Comparison of ENCODE assay signal across 20 cellular contexts in genomic region chrX:95071621-95072020, GRCh38.
DNase-seq lines count a peak whose midpoint lies in the region; ATAC-seq and TF ChIP-seq lines count a peak whose summit lies in the region.
"Had no signal": no experiment of that assay in that cellular context is flagged by ENCODE, and none has a peak within 500 bp of the region (broad histone marks: within the 10 kb centered on the region; RNA-seq: fewer than 3 reads in every experiment).

No MANE protein-coding gene starts in this region.

- peak; percentile 72 for DNase-seq in EH (ENCODE audit: low read depth)
- DNase-seq in HFFc6, result peak; percentile 55
- peak; percentile 8 for DNase-seq in SK-MEL-5 (ENCODE audit: low read depth, low spot score)
- DNase-seq in fibroblast of the aortic adventitia (ENCODE audit: low read depth), result peak; percentile 11
- DNase-seq in Calu3, result no peak
- no peak for DNase-seq in activated T-helper 2 cell treated with anti-CD3 and anti-CD28 coated beads, Interferon-gamma antibody, Interleukin-2, Interleukin-4, amounts not matched to agents 10 μg/mL and 5 μg/mL and 100 μg/mL, durations not matched to agents 14 hours and 24 hours and 36 hours (ENCODE audit: low spot score)
- DNase-seq: C1 segment of cervical spinal cord, DND-41, Karpas-422, NCI-H1930, NCI-H510A treated with DMSO at 0.1 percent for 48 hours, NCI-H82, PC-9, SW 1271 had no signal

- H3K27me3 Mint-ChIP-seq in HFFc6 (ENCODE audit: insufficient read depth) (no peaks in the 10 kb centered on the region), Calu3 (ENCODE audit: unreplicated experiment) (no peaks in the 10 kb centered on the region)
- H3K27me3 Mint-ChIP-seq in activated T-helper 2 cell treated with anti-CD3 and anti-CD28 coated beads, Interferon-gamma antibody, Interleukin-2, Interleukin-4, amounts not matched to agents 10 μg/mL and 5 μg/mL and 100 μg/mL, durations not matched to agents 14 hours and 24 hours and 36 hours (ENCODE audit: low read depth), result no peaks in the 10 kb centered on the region

- no TSS peak for BruUV-seq in Calu3 (replicated peaks; lab: Mats Ljungman, UMichigan)

- H3K4me1 Mint-ChIP-seq in HFFc6 (ENCODE audit: low read depth), result peaks cover 55% of the 10 kb centered on the region
- no peaks in the 10 kb centered on the region for H3K4me1 Mint-ChIP-seq in Calu3 (ENCODE audit: low read depth, unreplicated experiment)
- H3K4me1 Mint-ChIP-seq in activated T-helper 2 cell treated with anti-CD3 and anti-CD28 coated beads, Interferon-gamma antibody, Interleukin-2, Interleukin-4, amounts not matched to agents 10 μg/mL and 5 μg/mL and 100 μg/mL, durations not matched to agents 14 hours and 24 hours and 36 hours (ENCODE audit: low read depth), result no peaks in the 10 kb centered on the region
- H3K4me1 Mint-ChIP-seq: GM23338 had no signal

- H3K4me3 Mint-ChIP-seq in HFFc6, result no peak overlapping the region
- no peak overlapping the region for H3K4me3 Mint-ChIP-seq in Calu3 (ENCODE audit: low read depth, unreplicated experiment)
- H3K4me3 Mint-ChIP-seq in activated T-helper 2 cell treated with anti-CD3 and anti-CD28 coated beads, Interferon-gamma antibody, Interleukin-2, Interleukin-4, amounts not matched to agents 10 μg/mL and 5 μg/mL and 100 μg/mL, durations not matched to agents 14 hours and 24 hours and 36 hours (ENCODE audit: low read depth), result no peak overlapping the region
- H3K4me3 Mint-ChIP-seq: GM23338 had no signal

- CTCF ChIA-PET in Calu3 (lab: Charles Lee), result no interaction called here

- in situ Hi-C loops in SK-MEL-5 (cut with HindIII; ENCODE audit: low pct_unique_long_range_greater_than_20kb, low sequenced_read_pairs), result no loop called here

- H3K4me3 ChIP-seq in fibroblast of the aortic adventitia (ENCODE audit: low read depth, low read length), result no peak overlapping the region
- H3K4me3 ChIP-seq: A549, GM23338, PC-9, SJSA1 had no signal

- no peak overlapping the region for H3K27ac Mint-ChIP-seq in HFFc6
- H3K27ac Mint-ChIP-seq in Calu3 (ENCODE audit: unreplicated experiment), result no peak overlapping the region
- H3K27ac Mint-ChIP-seq in activated T-helper 2 cell treated with anti-CD3 and anti-CD28 coated beads, Interferon-gamma antibody, Interleukin-2, Interleukin-4, amounts not matched to agents 10 μg/mL and 5 μg/mL and 100 μg/mL, durations not matched to agents 14 hours and 24 hours and 36 hours, result no peak overlapping the region
- H3K27ac Mint-ChIP-seq: GM23338 had no signal

- H3K36me3 Mint-ChIP-seq in HFFc6 (ENCODE audit: low read depth), result no peaks in the 10 kb centered on the region
- H3K36me3 Mint-ChIP-seq in Calu3 (ENCODE audit: insufficient read depth, unreplicated experiment), result no peaks in the 10 kb centered on the region
- no peaks in the 10 kb centered on the region for H3K36me3 Mint-ChIP-seq in activated T-helper 2 cell treated with anti-CD3 and anti-CD28 coated beads, Interferon-gamma antibody, Interleukin-2, Interleukin-4, amounts not matched to agents 10 μg/mL and 5 μg/mL and 100 μg/mL, durations not matched to agents 14 hours and 24 hours and 36 hours (ENCODE audit: low read depth)

- H3K9me3 Mint-ChIP-seq in HFFc6, result no peaks in the 10 kb centered on the region
- peaks cover 9% of the 10 kb centered on the region for H3K9me3 Mint-ChIP-seq in Calu3 (ENCODE audit: low read depth, unreplicated experiment)
- no peaks in the 10 kb centered on the region for H3K9me3 Mint-ChIP-seq in activated T-helper 2 cell treated with anti-CD3 and anti-CD28 coated beads, Interferon-gamma antibody, Interleukin-2, Interleukin-4, amounts not matched to agents 10 μg/mL and 5 μg/mL and 100 μg/mL, durations not matched to agents 14 hours and 24 hours and 36 hours
- H3K9me3 Mint-ChIP-seq: GM23338 had no signal

- no peak for ATAC-seq in HG03175 (IDR thresholded peaks at IDR 0.05; ENCODE audit: unreplicated experiment)
- no peak for ATAC-seq in GM21619 (IDR thresholded peaks at IDR 0.05; ENCODE audit: unreplicated experiment)
- ATAC-seq: A549, GM23338, HCT116 had no signal

- intact Hi-C loops in Calu3 (cut with micrococcal nuclease; ENCODE audit: unreplicated experiment), result no loop called here
- intact Hi-C loops in activated T-helper 2 cell treated with anti-CD3 and anti-CD28 coated beads, Interferon-gamma antibody, Interleukin-2, Interleukin-4, amounts not matched to agents 10 μg/mL and 5 μg/mL and 100 μg/mL, durations not matched to agents 14 hours and 24 hours and 36 hours (cut with micrococcal nuclease), result no loop called here

- TF ChIP-seq CTCF in HFFc6 (IDR thresholded peaks at IDR 0.05), result no peak
- no peak for TF ChIP-seq CTCF in fibroblast of the aortic adventitia (IDR thresholded peaks at IDR 0.05; ENCODE audit: insufficient read depth, low read length)
- TF ChIP-seq CTCF in Calu3 (IDR thresholded peaks at IDR 0.05; ENCODE audit: unreplicated experiment), result no peak

Comparison
In these comparisons a context has a peak if more than half of its experiments do, and no peak if none do; other contexts are left out.
1. DNase-seq: peak in EH (single experiment), HFFc6 (single experiment), SK-MEL-5 (single experiment) and fibroblast of the aortic adventitia (single experiment); none in Calu3 (single experiment) and activated T-helper 2 cell treated with anti-CD3 and anti-CD28 coated beads, Interferon-gamma antibody, Interleukin-2, Interleukin-4, amounts not matched to agents 10 μg/mL and 5 μg/mL and 100 μg/mL, durations not matched to agents 14 hours and 24 hours and 36 hours (single experiment).